ENCODE assay signal across 9 cellular contexts in the genomic region with DNA sequence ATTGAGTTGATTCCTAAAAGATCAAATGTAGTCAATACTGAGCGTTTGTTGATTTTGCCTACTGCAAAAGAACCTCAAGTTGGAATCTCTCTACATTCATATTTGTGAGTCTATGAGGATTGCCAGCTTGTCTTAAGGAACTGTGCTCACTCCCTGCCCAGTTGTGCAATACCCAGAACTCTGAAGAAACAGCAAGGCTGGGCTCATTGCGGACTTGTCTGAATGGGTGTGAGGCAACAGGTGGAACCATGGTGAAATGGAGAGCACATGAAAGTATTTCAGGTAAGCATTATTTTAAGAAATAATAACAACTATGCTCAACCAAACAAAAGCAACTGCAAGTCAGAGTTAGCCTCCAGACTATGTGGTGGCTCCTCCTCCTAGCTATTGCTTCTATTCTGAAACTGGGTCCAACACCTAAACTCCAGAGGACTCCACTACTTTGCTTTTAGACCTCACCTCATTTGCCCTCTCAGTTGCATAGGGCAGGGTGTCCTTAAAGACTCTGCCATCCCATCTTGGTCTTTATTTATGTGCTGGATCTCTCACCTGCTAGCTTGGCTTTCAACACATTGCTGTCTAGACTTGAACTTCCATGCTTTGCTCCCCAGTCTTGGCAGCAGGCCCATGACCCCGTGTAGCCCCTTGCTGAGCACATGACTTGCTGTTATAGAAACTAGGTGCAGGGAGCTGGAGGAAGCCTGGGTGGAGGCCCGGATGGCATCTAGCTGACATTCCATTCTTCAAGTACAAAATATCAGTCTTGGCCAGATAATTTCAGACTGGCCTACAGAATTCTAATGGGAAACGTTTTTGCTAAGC.
DNase-seq lines count a peak whose midpoint lies in the region; ATAC-seq lines count a peak whose summit lies in the region.
"Had no signal": no experiment of that assay in that cellular context is flagged by ENCODE, and none has a peak within 500 bp of the region (broad histone marks: within the 10 kb centered on the region; RNA-seq: fewer than 3 reads in every experiment).

No MANE protein-coding gene starts in this region.

- DNase-seq in GM23248 (peak; percentile 11), SKM-1 (lab: John Stamatoyannopoulos, UW; ENCODE audit: unreplicated experiment) (peak; percentile 66), Right ventricle myocardium inferior (ENCODE audit: missing footprints) (peak; percentile 88), posterior vena cava (ENCODE audit: low spot score) (peak; percentile 91), NCI-H524 treated with DMSO at 0.1 percent for 48 hours (lab: John Stamatoyannopoulos, UW) (no peak), AG08395 (ENCODE audit: low spot score) (no peak)
- no peak for DNase-seq in activated naive CD4-positive, alpha-beta T cell treated with anti-CD3 and anti-CD28 coated beads, Interleukin-2, amount 50 U/mL, for 16 hours
- DNase-seq: NCI-H187 treated with DMSO at 0.1 percent for 48 hours had no signal

- H3K9me2 ChIP-seq in GM23248 (ENCODE audit: insufficient read depth), result no peaks in the 10 kb centered on the region

- WGBS in GM23248 (ENCODE audit: low coverage in 1 of 2, low lambda C conversion rate in 2 of 2, missing lambda C conversion rate in 2 of 2), 2 experiments, result 1 to 2% methylated on average over 5 of the region's 5 CpGs

- no peaks in the 10 kb centered on the region for H3K36me3 ChIP-seq in GM23248 (ENCODE audit: low read depth)

- no peaks in the 10 kb centered on the region for H3K9me3 ChIP-seq in GM23248 (ENCODE audit: low read depth)

- in situ Hi-C loops in GM23248 (cut with MboI), result no loop called here

- H3K4me3 ChIP-seq in GM23248, result no peak overlapping the region

- no peaks in the 10 kb centered on the region for H3K4me1 ChIP-seq in GM23248 (ENCODE audit: insufficient read depth)

- H3K4me2 ChIP-seq in GM23248 (ENCODE audit: unreplicated experiment), result no peak overlapping the region

- peak; percentile 81 for ATAC-seq in Right ventricle myocardium inferior
- no peak for ATAC-seq in GM21737 (IDR thresholded peaks at IDR 0.05; ENCODE audit: unreplicated experiment)

- H3K27me3 ChIP-seq in GM23248 (replicated peaks; ENCODE audit: insufficient read depth), result no peaks in the 10 kb centered on the region

- no peaks in the 10 kb centered on the region for H3F3A ChIP-seq in GM23248 (ENCODE audit: insufficient read depth)

- no peaks in the 10 kb centered on the region for H3K79me2 ChIP-seq in GM23248 (ENCODE audit: insufficient read depth)

- no peaks in the 10 kb centered on the region for H4K20me1 ChIP-seq in GM23248 (ENCODE audit: insufficient read depth)

- H3K27ac ChIP-seq in GM23248, result no peak overlapping the region

- H3K9ac ChIP-seq in GM23248, result no peak overlapping the region

- H2AFZ ChIP-seq in GM23248, result no peak overlapping the region

- intact Hi-C loops in Right ventricle myocardium inferior (cut with DNase I), result loop anchor here (1.0 kb wide), 1 partner anchor 94 kb away; no protein-coding TSS in a partner anchor
- intact Hi-C loops in posterior vena cava (cut with DNase I), result no loop called here

Comparison
In these comparisons a context has a peak if more than half of its experiments do, and no peak if none do; other contexts are left out.
1. DNase-seq: peak in GM23248 (single experiment), SKM-1 (single experiment), Right ventricle myocardium inferior (single experiment) and posterior vena cava (single experiment); none in NCI-H524 treated with DMSO at 0.1 percent for 48 hours (single experiment), activated naive CD4-positive, alpha-beta T cell treated with anti-CD3 and anti-CD28 coated beads, Interleukin-2, amount 50 U/mL, for 16 hours (single experiment) and AG08395 (single experiment).